In genomic region chr11:123505546-123506299, GRCh38 we compare ENCODE assay signal across 9 cellular contexts.
DNase-seq lines count a peak whose midpoint lies in the region; ATAC-seq, FAIRE-seq and TF ChIP-seq lines count a peak whose summit lies in the region.
"Had no signal": no experiment of that assay in that cellular context is flagged by ENCODE, and none has a peak within 500 bp of the region (broad histone marks: within the 10 kb centered on the region; RNA-seq: fewer than 3 reads in every experiment).

No MANE protein-coding gene starts in this region.

- peaks cover 0 to 10% of the 10 kb centered on the region in 2 experiments; a peak in 1 of 5 replicates for H3K27me3 ChIP-seq in K562 (ENCODE audit: control insufficient read depth in 2 of 2, insufficient read depth in 2 of 2, low read length in 2 of 2)

- intact Hi-C loops in K562 (cut with micrococcal nuclease): no loop called here

- TF ChIP-seq EP300 in K562 (IDR thresholded peaks at IDR 0.05; ENCODE audit: low read length): no peak

- H3K4me3 ChIP-seq in K562: no peak overlapping the region

- FAIRE-seq in K562 (lab: Jason Lieb, UNC): no peak

- no TSS peak for BruUV-seq in K562 (replicated peaks; lab: Mats Ljungman, UMichigan)

- ATAC-seq in GM19372 (IDR thresholded peaks at IDR 0.05; ENCODE audit: low read depth, unreplicated experiment) (peak; percentile 58), HG03097 (IDR thresholded peaks at IDR 0.05; ENCODE audit: low FRiP score, unreplicated experiment) (peak; percentile 82), K562 (peak; percentile 66)

- TF ChIP-seq RAD21 in K562 (CRISPR knock-in tag; conservative IDR thresholded peaks at IDR 0.05 in 1 of 2, IDR thresholded peaks at IDR 0.05 in 1 of 2): no peak

- no peaks in the 10 kb centered on the region for H3K9me3 ChIP-seq in K562 (replicated peaks; ENCODE audit: control insufficient read depth, insufficient read depth, low read depth, low read length)

- TF ChIP-seq POLR2A in K562 (conservative IDR thresholded peaks at IDR 0.05): no peak

- no peak overlapping the region for H3K4me2 ChIP-seq in K562 (ENCODE audit: insufficient read depth, low read length)

- no peak overlapping the region for H2AFZ ChIP-seq in K562 (ENCODE audit: low read depth, low read length)

- H3K79me2 ChIP-seq in K562 (ENCODE audit: control insufficient read depth, insufficient read depth, low read length): no peaks in the 10 kb centered on the region

- WGBS in K562 (ENCODE audit: insufficient coverage, low coverage, missing lambda C conversion rate): 0% methylated on average over 6 of the region's 6 CpGs

- H3K4me1 ChIP-seq in K562 (replicated peaks in 1 of 2; ENCODE audit: control insufficient read depth in 2 of 2, insufficient read depth in 2 of 2, low read length in 2 of 2): no peaks in the 10 kb centered on the region

- H3K9me1 ChIP-seq in K562 (ENCODE audit: control insufficient read depth, insufficient read depth, low read length): no peaks in the 10 kb centered on the region

- no peak overlapping the region for H3K9ac ChIP-seq in K562 (ENCODE audit: insufficient read depth in 1 of 2, low read depth in 2 of 2, low read length in 2 of 2)

- in situ Hi-C loops in K562 (cut with MboI): no loop called here

- CTCF ChIA-PET in K562 (lab: Yijun Ruan, JAX; ENCODE audit: low intra/inter-chr PET ratio) (no interaction called here), HEK293T (lab: Yijun Ruan, JAX) (interaction anchor here (0.7 kb wide), 1 partner anchor 245 kb away, joined by 3 read pairs; no protein-coding TSS in a partner anchor)

- H3K27ac ChIP-seq in K562 (ENCODE audit: extremely low read depth, low read depth, low read length): no peak overlapping the region

- DNase-seq in D341Med (ENCODE audit: low spot score) (peak; percentile 81), K562 (ENCODE audit: extremely low read depth in 1 of 4, low spot score in 3 of 4) (no peak), NCI-H1694 (lab: John Stamatoyannopoulos, UW) (no peak), GM03348 (ENCODE audit: low spot score) (no peak), HEK293T (ENCODE audit: extremely low spot score) (no peak)
- no peak for DNase-seq in activated effector memory CD4-positive, alpha-beta T cell treated with Interleukin-2 at 50 U/mL for 16 hours
- DNase-seq: activated CD4-positive, alpha-beta T cell treated with anti-CD3 and anti-CD28 coated beads, Interleukin-2, amount 50 U/mL, for 4 hours had no signal

- H4K20me1 ChIP-seq in K562 (replicated peaks; ENCODE audit: control insufficient read depth, insufficient read depth, low read length): no peaks in the 10 kb centered on the region

- POLR2A ChIA-PET in K562 (lab: Yijun Ruan, JAX): interaction anchor here (0.6 kb wide), 1 partner anchor 30 kb away, joined by 3 read pairs; no protein-coding TSS in a partner anchor
- POLR2A ChIA-PET in HEK293T (lab: Yijun Ruan, JAX): no interaction called here

- no peaks in the 10 kb centered on the region for H3K36me3 ChIP-seq in K562 (ENCODE audit: control insufficient read depth, insufficient read depth, low read length)

- TF ChIP-seq CTCF in K562 (IDR thresholded peaks at IDR 0.05 in 2 of 3, conservative IDR thresholded peaks at IDR 0.05 in 1 of 3; ENCODE audit: insufficient read depth in 2 of 3, low read depth in 1 of 3, low read length in 3 of 3): no peak

TF ChIP-seq in K562, 482 proteins besides CTCF, POLR2A, EP300 and RAD21:
- TF ChIP-seq CREM (IDR thresholded peaks at IDR 0.05; ENCODE audit: low read depth) (no peak), ZC3H11A (IDR thresholded peaks at IDR 0.05; ENCODE audit: low read depth, low read length) (no peak), SIX5 (IDR thresholded peaks at IDR 0.05; ENCODE audit: borderline replicate concordance in 1 of 2, insufficient read depth in 1 of 2, low read depth in 1 of 2, low read length in 2 of 2) (no peak), SRF (CRISPR knock-in tag; IDR thresholded peaks at IDR 0.05) (no peak), JUND (IDR thresholded peaks at IDR 0.05; ENCODE audit: borderline replicate concordance, low read depth, low read length) (no peak), JUND (tag; IDR thresholded peaks at IDR 0.05; ENCODE audit: borderline replicate concordance, low read depth, low read length) (no peak), FOXM1 (IDR thresholded peaks at IDR 0.05; ENCODE audit: low read depth) (no peak), FOXM1 (CRISPR knock-in tag; IDR thresholded peaks at IDR 0.05; ENCODE audit: low read depth) (no peak)

TF ChIP-seq in HEK293T, 16 proteins besides CTCF, POLR2A, EP300 and RAD21:
- TF ChIP-seq TARDBP (IDR thresholded peaks at IDR 0.05) (no peak), FOXA1 (IDR thresholded peaks at IDR 0.05) (no peak), FOXK2 (IDR thresholded peaks at IDR 0.05) (no peak), SP1 (IDR thresholded peaks at IDR 0.05) (no peak), ARNT (IDR thresholded peaks at IDR 0.05) (no peak), ELF4 (IDR thresholded peaks at IDR 0.05) (no peak), NFRKB (IDR thresholded peaks at IDR 0.05) (no peak), FOXM1 (IDR thresholded peaks at IDR 0.05; ENCODE audit: borderline replicate concordance) (no peak), PKNOX1 (IDR thresholded peaks at IDR 0.05) (no peak), BHLHE40 (IDR thresholded peaks at IDR 0.05; ENCODE audit: borderline replicate concordance) (no peak), HDGF (IDR thresholded peaks at IDR 0.05; ENCODE audit: borderline replicate concordance) (no peak), SUZ12 (IDR thresholded peaks at IDR 0.05) (no peak), LEF1 (IDR thresholded peaks at IDR 0.05; ENCODE audit: borderline replicate concordance) (no peak), L3MBTL2 (conservative IDR thresholded peaks at IDR 0.05) (no peak), ZNF384 (IDR thresholded peaks at IDR 0.05) (no peak), CTBP1 (IDR thresholded peaks at IDR 0.05; ENCODE audit: borderline replicate concordance) (no peak)
